In the genomic region with DNA sequence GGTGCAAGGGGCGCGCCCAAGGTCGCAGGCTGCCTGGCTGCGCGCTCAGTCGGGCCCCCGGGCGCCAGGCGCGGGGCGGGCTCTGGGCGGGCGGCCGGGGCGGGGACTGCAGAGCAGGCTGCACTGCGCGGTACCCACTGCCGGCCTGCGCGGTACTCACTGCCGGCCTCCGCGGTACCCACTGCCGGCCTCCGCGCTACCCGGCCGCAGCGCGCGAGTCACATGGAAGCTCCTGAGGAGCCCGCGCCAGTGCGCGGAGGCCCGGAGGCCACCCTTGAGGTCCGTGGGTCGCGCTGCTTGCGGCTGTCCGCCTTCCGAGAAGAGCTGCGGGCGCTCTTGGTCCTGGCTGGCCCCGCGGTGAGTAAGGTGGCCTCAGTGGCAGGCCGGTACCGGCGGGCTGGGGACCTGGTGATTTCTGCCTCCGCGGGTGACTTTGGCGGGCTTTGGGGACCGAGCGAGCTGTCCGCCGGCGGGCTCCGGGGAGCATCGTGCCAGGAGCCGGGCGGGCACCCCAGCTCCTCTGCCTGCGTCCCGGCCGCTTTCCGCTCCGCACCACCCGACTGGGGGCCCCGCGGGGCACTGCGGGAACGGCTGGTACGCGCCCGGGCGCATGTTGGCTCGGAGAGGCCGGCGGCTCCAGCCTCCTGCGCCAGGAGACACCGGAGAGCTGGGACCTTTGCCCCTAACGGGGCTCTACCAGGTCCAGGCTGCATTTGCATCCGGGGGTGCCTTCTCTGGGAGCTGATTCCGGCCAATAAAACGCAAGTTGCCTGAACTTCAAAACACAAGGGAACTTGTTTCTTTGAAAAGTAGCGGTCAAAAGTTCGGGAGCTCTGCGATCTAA, we compare ENCODE assay signal across 8 cellular contexts. TPM values are rescaled to one million over a fixed set of nuclear protein-coding genes. Genes with fewer than 3 reads are reported as not detected.
DNase-seq lines count a peak whose midpoint lies in the region; ATAC-seq and TF ChIP-seq lines count a peak whose summit lies in the region.

A gene with protein sequence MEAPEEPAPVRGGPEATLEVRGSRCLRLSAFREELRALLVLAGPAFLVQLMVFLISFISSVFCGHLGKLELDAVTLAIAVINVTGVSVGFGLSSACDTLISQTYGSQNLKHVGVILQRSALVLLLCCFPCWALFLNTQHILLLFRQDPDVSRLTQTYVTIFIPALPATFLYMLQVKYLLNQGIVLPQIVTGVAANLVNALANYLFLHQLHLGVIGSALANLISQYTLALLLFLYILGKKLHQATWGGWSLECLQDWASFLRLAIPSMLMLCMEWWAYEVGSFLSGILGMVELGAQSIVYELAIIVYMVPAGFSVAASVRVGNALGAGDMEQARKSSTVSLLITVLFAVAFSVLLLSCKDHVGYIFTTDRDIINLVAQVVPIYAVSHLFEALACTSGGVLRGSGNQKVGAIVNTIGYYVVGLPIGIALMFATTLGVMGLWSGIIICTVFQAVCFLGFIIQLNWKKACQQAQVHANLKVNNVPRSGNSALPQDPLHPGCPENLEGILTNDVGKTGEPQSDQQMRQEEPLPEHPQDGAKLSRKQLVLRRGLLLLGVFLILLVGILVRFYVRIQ (plus strand): TSS at position 137 of the 844 bp plus-strand sequence. CDS start 86 bp downstream, at position 223.

- H3K79me2 ChIP-seq in KMS-11 (ENCODE audit: insufficient read depth, low read depth), result no peaks in the 10 kb centered on the region

- no peaks in the 10 kb centered on the region for H3K36me3 Mint-ChIP-seq in CD4-positive, alpha-beta memory T cell

- H3K27ac Mint-ChIP-seq in CD4-positive, alpha-beta memory T cell, result no peak within 1 kb of the TSS

- no peaks in the 10 kb centered on the region for H3K9me3 ChIP-seq in CD4-positive, alpha-beta memory T cell (ENCODE audit: control insufficient read depth in 1 of 2, low read length in 2 of 2)

- H3K27ac ChIP-seq in CD4-positive, alpha-beta memory T cell (ENCODE audit: low read depth, low read length), result no peak within 1 kb of the TSS
- peak within 1 kb of the TSS; percentile 52; the same call in 1 of the 2 replicates for H3K27ac ChIP-seq in KMS-11

- intact Hi-C loops in CD4-positive, alpha-beta memory T cell (cut with micrococcal nuclease), result no loop called here

- DNase-seq in CD4-positive, alpha-beta memory T cell, result no peak
- DNase-seq in astrocyte of the hippocampus (ENCODE audit: low read depth, low spot score) (peak; percentile 75), iris pigment epithelial cell (ENCODE audit: low read depth) (peak; percentile 24), NCI-H1694 treated with DMSO at 0.1 percent for 48 hours (lab: John Stamatoyannopoulos, UW) (no peak)
- peak; percentile 55 for DNase-seq in stimulated activated CD4-positive, alpha-beta T cell treated with anti-CD3 and anti-CD28 coated beads, Interleukin-15, amount 100 ng/mL, for 24 hours
- no peak for DNase-seq in effector CD4-positive, alpha-beta T cell

- CTCF ChIA-PET in CD4-positive, alpha-beta memory T cell (lab: Charles Lee; ENCODE audit: partially characterized antibody), result no interaction called here

- TF ChIP-seq CTCF in KMS-11 (conservative IDR thresholded peaks at IDR 0.05; ENCODE audit: low read depth, low read length), result no peak

- H3K36me3 ChIP-seq in CD4-positive, alpha-beta memory T cell (ENCODE audit: insufficient read depth, low read length), result no peaks in the 10 kb centered on the region
- no peaks in the 10 kb centered on the region for H3K36me3 ChIP-seq in KMS-11 (ENCODE audit: insufficient read depth)

- peak within 1 kb of the TSS; percentile 83 for H2AFZ ChIP-seq in KMS-11 (ENCODE audit: low read depth)

- no peak within 1 kb of the TSS for H3K4me3 ChIP-seq in CD4-positive, alpha-beta memory T cell (ENCODE audit: low read length in 2 of 2)
- H3K4me3 ChIP-seq in KMS-11 (IDR thresholded peaks at IDR 0.05; ENCODE audit: insufficient read depth, low read depth, low read length), result no peak within 1 kb of the TSS

- peaks cover 4 to 19% (median 12%) of the 10 kb centered on the region in 4 donors for H3K4me1 Mint-ChIP-seq in CD4-positive, alpha-beta memory T cell

- H3K4me3 Mint-ChIP-seq in CD4-positive, alpha-beta memory T cell, result peak within 1 kb of the TSS; percentile 50 to 82 (median 74)

- H3K27me3 ChIP-seq in CD4-positive, alpha-beta memory T cell (ENCODE audit: insufficient read depth, low read length), result peaks cover 27% of the 10 kb centered on the region
- H3K27me3 ChIP-seq in KMS-11 (ENCODE audit: insufficient read depth, low read depth), result no peaks in the 10 kb centered on the region

- POLR2A ChIA-PET in CD4-positive, alpha-beta memory T cell (lab: Charles Lee; ENCODE audit: partially characterized antibody), result no interaction called here

- no peak for ATAC-seq in GM19328 (IDR thresholded peaks at IDR 0.05; ENCODE audit: unreplicated experiment)

- peak within 1 kb of the TSS; percentile 51; the same call in 1 of the 2 replicates for H3K9ac ChIP-seq in KMS-11

- H3K4me1 ChIP-seq in CD4-positive, alpha-beta memory T cell (ENCODE audit: insufficient read depth, low read length), result peaks cover 7% of the 10 kb centered on the region
- H3K4me1 ChIP-seq in KMS-11 (ENCODE audit: low read depth, poor library complexity, severe bottlenecking), result peaks cover 44% of the 10 kb centered on the region

- peaks cover 32 to 38% of the 10 kb centered on the region in 2 donors for H3K27me3 Mint-ChIP-seq in CD4-positive, alpha-beta memory T cell

- H4K20me1 ChIP-seq in KMS-11 (ENCODE audit: insufficient read depth), result no peaks in the 10 kb centered on the region

- H3K9me3 Mint-ChIP-seq in CD4-positive, alpha-beta memory T cell, result no peaks in the 10 kb centered on the region

- peak within 1 kb of the TSS; percentile 64 for H3K4me2 ChIP-seq in KMS-11

RNA-seq across cellular contexts. Expression of the gene that starts here (rescaled TPM):
- total RNA-seq in CD4-positive, alpha-beta memory T cell, result under 1 TPM in 1 of 2 experiments, not detected in 1; 0.25 TPM
- not detected for polyA plus RNA-seq in CD4-positive, alpha-beta memory T cell

Comparison
In these comparisons a context has a peak if more than half of its experiments do, and no peak if none do; other contexts are left out.
1. DNase-seq: peak in astrocyte of the hippocampus (single experiment), iris pigment epithelial cell (single experiment) and stimulated activated CD4-positive, alpha-beta T cell treated with anti-CD3 and anti-CD28 coated beads, Interleukin-15, amount 100 ng/mL, for 24 hours (single experiment); none in CD4-positive, alpha-beta memory T cell (0 of 5), effector CD4-positive, alpha-beta T cell (single experiment) and NCI-H1694 treated with DMSO at 0.1 percent for 48 hours (single experiment).